In genomic region chr2:241959751-241960269, GRCh38 we compare ENCODE assay signal across 18 cellular contexts.
"Had no signal": no experiment of that assay in that cellular context is flagged by ENCODE, and none has a peak within 500 bp of the region (broad histone marks: within the 10 kb centered on the region; RNA-seq: fewer than 3 reads in every experiment).

No MANE protein-coding gene starts in this region.

- H3K4me1 ChIP-seq: gastrocnemius medialis, left ventricle myocardium inferior, parathyroid adenoma, right atrium auricular region, testis had no signal

- H3K4me3 ChIP-seq: cardiac muscle cell, coronary artery, gastrocnemius medialis, left ventricle myocardium inferior, right atrium auricular region, smooth muscle cell, testis, upper lobe of right lung had no signal

- H3K9ac ChIP-seq: parathyroid adenoma had no signal

- H3K4me3 Mint-ChIP-seq: activated CD4-positive, alpha-beta T cell treated with anti-CD3 and anti-CD28 coated beads, Interleukin-2, amount 10 ng/mL, durations not matched to agents 7 days and 5 days; activated naive CD4-positive, alpha-beta T cell treated with anti-CD3 and anti-CD28 coated beads, Interleukin-2, amount 10 ng/mL, durations not matched to agents 7 days and 5 days had no signal

- H3K4me2 ChIP-seq: smooth muscle cell had no signal

- H3K27ac Mint-ChIP-seq: activated CD4-positive, alpha-beta T cell treated with anti-CD3 and anti-CD28 coated beads, Interleukin-2, amount 10 ng/mL, durations not matched to agents 7 days and 5 days; activated naive CD4-positive, alpha-beta T cell treated with anti-CD3 and anti-CD28 coated beads, Interleukin-2, amount 10 ng/mL, durations not matched to agents 7 days and 5 days had no signal

- H3K27me3 Mint-ChIP-seq: activated CD4-positive, alpha-beta T cell treated with anti-CD3 and anti-CD28 coated beads, Interleukin-2, amount 10 ng/mL, durations not matched to agents 7 days and 5 days; activated naive CD4-positive, alpha-beta T cell treated with anti-CD3 and anti-CD28 coated beads, Interleukin-2, amount 10 ng/mL, durations not matched to agents 7 days and 5 days had no signal

- H3K9me3 ChIP-seq: gastrocnemius medialis, left ventricle myocardium inferior, right atrium auricular region, testis, upper lobe of right lung had no signal

- H3K27me3 ChIP-seq: cardiac muscle cell, gastrocnemius medialis, right atrium auricular region, testis, upper lobe of right lung had no signal

- H3K9me3 Mint-ChIP-seq: activated CD4-positive, alpha-beta T cell treated with anti-CD3 and anti-CD28 coated beads, Interleukin-2, amount 10 ng/mL, durations not matched to agents 7 days and 5 days; activated naive CD4-positive, alpha-beta T cell treated with anti-CD3 and anti-CD28 coated beads, Interleukin-2, amount 10 ng/mL, durations not matched to agents 7 days and 5 days had no signal

- H3K36me3 ChIP-seq: cardiac muscle cell, gastrocnemius medialis, left ventricle myocardium inferior, right atrium auricular region, upper lobe of right lung had no signal

- H3K36me3 Mint-ChIP-seq: activated naive CD4-positive, alpha-beta T cell treated with anti-CD3 and anti-CD28 coated beads, Interleukin-2, amount 10 ng/mL, durations not matched to agents 7 days and 5 days had no signal

- H3K27ac ChIP-seq: cardiac muscle cell, coronary artery, gastrocnemius medialis, left ventricle myocardium inferior, parathyroid adenoma, right atrium auricular region, testis, upper lobe of right lung had no signal

- ATAC-seq: gastrocnemius medialis had no signal

- H3K79me2 ChIP-seq: parathyroid adenoma had no signal

- DNase-seq: activated CD4-positive, alpha-beta T cell treated with anti-CD3 and anti-CD28 coated beads, Interleukin-2, amount 10 ng/mL, durations not matched to agents 7 days and 5 days; activated CD4-positive, CD25-positive, alpha-beta regulatory T cell; activated CD8-positive, alpha-beta memory T cell treated with anti-CD3 and anti-CD28 coated beads for 24 hours; activated naive CD4-positive, alpha-beta T cell treated with anti-CD3 and anti-CD28 coated beads, Interleukin-2, amount 10 ng/mL, durations not matched to agents 7 days and 5 days; effector CD8-positive, alpha-beta T cell; gastrocnemius medialis; islet precursor cell; left ventricle myocardium inferior; stimulated activated CD4-positive, alpha-beta T cell treated with anti-CD3 and anti-CD28 coated beads, Interleukin-1b, Interleukin-23, amount 100 ng/mL, for 48 hours; stimulated activated naive CD4-positive, alpha-beta T cell; T-helper 1 cell; testis; upper lobe of right lung had no signal

- H2AFZ ChIP-seq: parathyroid adenoma had no signal
